17 cellular contexts compared by ENCODE assay signal in genomic region chr19:53884256-53884655, GRCh38. TPM values are rescaled to one million over a fixed set of nuclear protein-coding genes. Genes with fewer than 3 reads are reported as not detected.
"Had no signal": no experiment of that assay in that cellular context is flagged by ENCODE, and none has a peak within 500 bp of the region (broad histone marks: within the 10 kb centered on the region; RNA-seq: fewer than 3 reads in every experiment).

No MANE protein-coding gene starts in this region.

- H3K27ac Mint-ChIP-seq: activated CD4-positive, alpha-beta memory T cell treated with anti-CD3 and anti-CD28 coated beads for 36 hours; activated naive CD8-positive, alpha-beta T cell treated with anti-CD3 and anti-CD28 coated beads, Interleukin-2, amount 50 U/mL, for 24 hours; activated T-cell treated with anti-CD3 and anti-CD28 coated beads, Interleukin-2, amount 50 U/mL, for 72 hours; dendritic cell treated with granulocyte-macrophage colony-stimulating factor and Interleukin-4, amounts not matched to agents 40 ng/mL and 50 ng/mL, for 4 days; stimulated activated memory B cell treated with anti-CD40 and anti-IgM and Interleukin-4, amounts not matched to agents 10 μg/mL and 1 μg/mL and 100 μg/mL, for 72 hours had no signal

- H3K4me3 Mint-ChIP-seq: activated CD4-positive, alpha-beta memory T cell treated with anti-CD3 and anti-CD28 coated beads for 36 hours; activated naive CD8-positive, alpha-beta T cell treated with anti-CD3 and anti-CD28 coated beads, Interleukin-2, amount 50 U/mL, for 24 hours; dendritic cell treated with granulocyte-macrophage colony-stimulating factor and Interleukin-4, amounts not matched to agents 40 ng/mL and 50 ng/mL, for 4 days; stimulated activated memory B cell treated with anti-CD40 and anti-IgM and Interleukin-4, amounts not matched to agents 10 μg/mL and 1 μg/mL and 100 μg/mL, for 72 hours had no signal

- H3K27ac ChIP-seq: spleen, upper lobe of left lung had no signal

- H3K9me3 ChIP-seq: spleen, upper lobe of left lung had no signal

- H3K27me3 Mint-ChIP-seq: stimulated activated memory B cell treated with anti-CD40 and anti-IgM and Interleukin-4, amounts not matched to agents 10 μg/mL and 1 μg/mL and 100 μg/mL, for 72 hours had no signal

- H3K36me3 ChIP-seq: spleen, upper lobe of left lung had no signal

- H3K4me3 ChIP-seq: spleen, upper lobe of left lung had no signal

- H3K9me3 Mint-ChIP-seq: activated CD4-positive, alpha-beta memory T cell treated with anti-CD3 and anti-CD28 coated beads for 36 hours; activated naive CD8-positive, alpha-beta T cell treated with anti-CD3 and anti-CD28 coated beads, Interleukin-2, amount 50 U/mL, for 24 hours; activated T-cell treated with anti-CD3 and anti-CD28 coated beads, Interleukin-2, amount 50 U/mL, for 72 hours; dendritic cell treated with granulocyte-macrophage colony-stimulating factor and Interleukin-4, amounts not matched to agents 40 ng/mL and 50 ng/mL, for 4 days; naive thymus-derived CD8-positive, alpha-beta T cell had no signal

- DNase-seq: activated CD4-positive, alpha-beta memory T cell treated with anti-CD3 and anti-CD28 coated beads for 36 hours; activated CD4-positive, CD25-positive, alpha-beta regulatory T cell treated with anti-CD3 and anti-CD28 coated beads, Interleukin-2, amount 50 U/mL, for 72 hours; activated naive CD4-positive, alpha-beta T cell; activated naive CD8-positive, alpha-beta T cell treated with anti-CD3 and anti-CD28 coated beads, Interleukin-2, amount 50 U/mL, for 24 hours; activated T-cell treated with anti-CD3 and anti-CD28 coated beads, Interleukin-2, amount 50 U/mL, for 72 hours; naive thymus-derived CD8-positive, alpha-beta T cell; spleen; stimulated activated CD4-positive, alpha-beta T cell treated with anti-CD3 and anti-CD28 coated beads, Interleukin-1b, Interleukin-23, amount 100 ng/mL, for 48 hours; upper lobe of left lung had no signal

- H3K36me3 Mint-ChIP-seq: activated CD4-positive, alpha-beta memory T cell treated with anti-CD3 and anti-CD28 coated beads for 36 hours; naive thymus-derived CD8-positive, alpha-beta T cell had no signal

RNA-seq across cellular contexts. Expression of gene PRKCG, which starts 2.3 kb away (rescaled TPM):
- total RNA-seq: activated CD4-positive, alpha-beta memory T cell treated with anti-CD3 and anti-CD28 coated beads for 36 hours; activated T-cell treated with anti-CD3 and anti-CD28 coated beads, Interleukin-2, amount 50 U/mL, for 72 hours; cardiac septum; lung microvascular endothelial cell; naive thymus-derived CD8-positive, alpha-beta T cell; omental fat pad; pulmonary artery endothelial cell; sciatic nerve; T-helper 2 cell treated with Interferon-gamma antibody and Interleukin-4, amounts not matched to agents 100 ng/mL and 5 ng/mL, for 36 hours had no signal

RNA-seq across cellular contexts. Expression of gene CACNG7, which starts 24.8 kb away (rescaled TPM):
- total RNA-seq: activated CD4-positive, alpha-beta memory T cell treated with anti-CD3 and anti-CD28 coated beads for 36 hours; activated T-cell treated with anti-CD3 and anti-CD28 coated beads, Interleukin-2, amount 50 U/mL, for 72 hours; cardiac septum; lung microvascular endothelial cell; naive thymus-derived CD8-positive, alpha-beta T cell; omental fat pad; sciatic nerve; spleen; T-helper 2 cell treated with Interferon-gamma antibody and Interleukin-4, amounts not matched to agents 100 ng/mL and 5 ng/mL, for 36 hours; upper lobe of left lung had no signal
